Comparison of ENCODE assay signal across 11 cellular contexts in the genomic region with DNA sequence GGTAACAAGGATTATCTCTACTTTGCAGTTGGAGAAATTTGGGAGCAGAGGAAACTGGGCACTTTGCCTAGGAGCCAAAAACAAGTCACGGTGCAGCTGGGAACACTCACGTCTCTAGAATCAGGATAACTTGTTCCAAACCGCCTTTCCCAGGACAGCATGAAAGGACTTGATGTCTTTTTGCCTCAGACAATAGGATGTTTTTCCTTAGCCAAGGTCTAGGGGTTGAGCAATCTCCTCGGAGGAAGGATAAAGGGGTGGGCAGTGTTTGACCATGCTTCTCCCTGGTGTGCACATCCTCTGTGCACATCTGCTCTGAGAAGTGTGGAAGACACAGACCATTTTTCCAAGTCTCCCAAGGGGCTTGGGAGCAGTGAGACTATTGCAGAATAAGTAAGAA. TPM values are rescaled to one million over a fixed set of nuclear protein-coding genes. Genes with fewer than 3 reads are reported as not detected.
DNase-seq lines count a peak whose midpoint lies in the region; ATAC-seq, FAIRE-seq and TF ChIP-seq lines count a peak whose summit lies in the region.
"Had no signal": no experiment of that assay in that cellular context is flagged by ENCODE, and none has a peak within 500 bp of the region (broad histone marks: within the 10 kb centered on the region; RNA-seq: fewer than 3 reads in every experiment).

No MANE protein-coding gene starts in this region.

- H3K27ac ChIP-seq in gastroesophageal sphincter (peak overlapping the region; percentile 91 to 99 (median 96)), parathyroid adenoma (peak overlapping the region; percentile 42)

- TF ChIP-seq POLR2A in gastroesophageal sphincter (IDR thresholded peaks at IDR 0.05): peak; percentile 62

- no peak for FAIRE-seq in GM19239 (lab: Jason Lieb, UNC)

- BruUV-seq in Calu3 (replicated peaks; lab: Mats Ljungman, UMichigan): no TSS peak

- no peak overlapping the region for H3K4me3 Mint-ChIP-seq in Calu3 (ENCODE audit: low read depth, unreplicated experiment)

- H3K4me1 ChIP-seq in gastroesophageal sphincter (peaks cover 0 to 28% (median 23%) of the 10 kb centered on the region in 3 donors), parathyroid adenoma (no peaks in the 10 kb centered on the region)

- DNase-seq in AG08395 (ENCODE audit: low spot score) (peak; percentile 58), anterior cingulate cortex (lab: John Stamatoyannopoulos, UW) (peak in 35 of 58 donors; percentile 3 to 76 (median 25)), GM19239 (ENCODE audit: insufficient read length, low spot score) (no peak), Calu3 (no peak), islet precursor cell (no peak), HuH-7 (ENCODE audit: low spot score) (no peak)
- DNase-seq: AML-193; effector CD8-positive, alpha-beta T cell; NCI-H2081 had no signal

- no peaks in the 10 kb centered on the region for H3K9me3 Mint-ChIP-seq in Calu3 (ENCODE audit: low read depth, unreplicated experiment)

- no peak overlapping the region for H3K27ac Mint-ChIP-seq in Calu3 (ENCODE audit: unreplicated experiment)

- H3K9me3 ChIP-seq in gastroesophageal sphincter (no peaks in the 10 kb centered on the region), parathyroid adenoma (ENCODE audit: control insufficient read depth, low read length) (no peaks in the 10 kb centered on the region)

- H3K4me1 Mint-ChIP-seq in Calu3 (ENCODE audit: low read depth, unreplicated experiment): no peaks in the 10 kb centered on the region

- no peaks in the 10 kb centered on the region for H3K27me3 Mint-ChIP-seq in Calu3 (ENCODE audit: unreplicated experiment)

- intact Hi-C loops in Calu3 (cut with micrococcal nuclease; ENCODE audit: unreplicated experiment): no loop called here

- TF ChIP-seq CTCF in gastroesophageal sphincter (IDR thresholded peaks at IDR 0.05) (no peak), parathyroid adenoma (IDR thresholded peaks at IDR 0.05) (no peak), Calu3 (IDR thresholded peaks at IDR 0.05; ENCODE audit: unreplicated experiment) (no peak)

- no peak overlapping the region for H3K9ac ChIP-seq in parathyroid adenoma

- WGBS in gastroesophageal sphincter (ENCODE audit: low coverage in 1 of 2), 2 donors: 6 to 16% methylated on average over 4 of the region's 4 CpGs

- H2AFZ ChIP-seq in parathyroid adenoma: no peak overlapping the region

- no peaks in the 10 kb centered on the region for H3K36me3 ChIP-seq in gastroesophageal sphincter
- H3K36me3 ChIP-seq in parathyroid adenoma (ENCODE audit: control insufficient read depth, insufficient read depth, low read length): no peaks in the 10 kb centered on the region

- no peaks in the 10 kb centered on the region for H3K79me2 ChIP-seq in parathyroid adenoma

- H3K4me3 ChIP-seq in gastroesophageal sphincter (peak overlapping the region in 1 of 2 donors; percentile 57), parathyroid adenoma (ENCODE audit: low read depth, low read length) (no peak overlapping the region)

- peak; percentile 93 for ATAC-seq in gastroesophageal sphincter

- H3K27me3 ChIP-seq in gastroesophageal sphincter: no peaks in the 10 kb centered on the region
- H3K27me3 ChIP-seq in parathyroid adenoma (ENCODE audit: control insufficient read depth, insufficient read depth, low read length): no peaks in the 10 kb centered on the region

- CTCF ChIA-PET in Calu3 (lab: Charles Lee): no interaction called here

- H3K36me3 Mint-ChIP-seq in Calu3 (ENCODE audit: insufficient read depth, unreplicated experiment): no peaks in the 10 kb centered on the region

- peak; percentile 96 for TF ChIP-seq EP300 in gastroesophageal sphincter (IDR thresholded peaks at IDR 0.05)

- H3K4me2 ChIP-seq in parathyroid adenoma (ENCODE audit: low read length): no peak overlapping the region

RNA-seq across cellular contexts. Expression of gene SPARCL1, which starts 1.7 kb away (rescaled TPM):
- total RNA-seq in gastroesophageal sphincter (1,000 to 10,000 TPM; 1,558 to 2,335 (median 1,828) TPM), Calu3 (2022) (not detected in 2 replicates)

Comparison
In these comparisons a context has a peak if more than half of its experiments do, and no peak if none do; other contexts are left out.
1. DNase-seq: peak in AG08395 (single experiment) and anterior cingulate cortex (35 of 58); none in GM19239 (single experiment), Calu3 (single experiment), islet precursor cell (single experiment) and HuH-7 (single experiment).
2. RNA of gene SPARCL1, which starts 1.7 kb away (total RNA-seq): 1,558 to 2,335 TPM in gastroesophageal sphincter; not detected in Calu3; every median in the first group is over 1,000 times any median in the second.